ENCODE assay signal across 15 cellular contexts in genomic region chr11:17786824-17787525, GRCh38. TPM values are rescaled to one million over a fixed set of nuclear protein-coding genes. Genes with fewer than 3 reads are reported as not detected.
A peak's percentile ranks its signal among the peaks of the same experiment; 100 is the strongest.
DNase-seq lines count a peak whose midpoint lies in the region; ATAC-seq and TF ChIP-seq lines count a peak whose summit lies in the region.
"Had no signal": no experiment of that assay in that cellular context is flagged by ENCODE, and none has a peak within 500 bp of the region (broad histone marks: within the 10 kb centered on the region; RNA-seq: fewer than 3 reads in every experiment).

No MANE protein-coding gene starts in this region.

- H3K27me3 ChIP-seq in MG63 (no peaks in the 10 kb centered on the region), testis (no peaks in the 10 kb centered on the region)
- H3K27me3 ChIP-seq: BLaER1 treated with 17β-estradiol and CSF1 and Interleukin-3, amounts not matched to agents 10 nM and 100 nM had no signal

- H3K9me3 ChIP-seq in MG63, result no peaks in the 10 kb centered on the region
- H3K9me3 ChIP-seq in testis, result no peaks in the 10 kb centered on the region
- H3K9me3 ChIP-seq: BLaER1 treated with 17β-estradiol and CSF1 and Interleukin-3, amounts not matched to agents 10 nM and 100 nM had no signal

- no peak overlapping the region for H3K4me3 ChIP-seq in AG10803 (ENCODE audit: low read length)
- no peak overlapping the region for H3K4me3 ChIP-seq in MG63
- H3K4me3 ChIP-seq in testis, result no peak overlapping the region
- H3K4me3 ChIP-seq: BLaER1 treated with 17β-estradiol and CSF1 and Interleukin-3, amounts not matched to agents 10 nM and 100 nM had no signal

- no peak for TF ChIP-seq POLR2A in testis (IDR thresholded peaks at IDR 0.05)

- no peak for ATAC-seq in HG03139 (IDR thresholded peaks at IDR 0.05; ENCODE audit: unreplicated experiment)
- ATAC-seq: naive thymus-derived CD8-positive, alpha-beta T cell had no signal

- intact Hi-C loops in testis (cut with DNase I; ENCODE audit: low total_unique reads), result no loop called here

- H3K27ac ChIP-seq in testis, result no peak overlapping the region
- H3K27ac ChIP-seq: BLaER1 treated with 17β-estradiol and CSF1 and Interleukin-3, amounts not matched to agents 10 nM and 100 nM had no signal

- H3K36me3 Mint-ChIP-seq in nephron progenitor cell (ENCODE audit: low read depth), result no peaks in the 10 kb centered on the region
- H3K36me3 Mint-ChIP-seq: activated naive CD4-positive, alpha-beta T cell treated with anti-CD3 and anti-CD28 coated beads, Interleukin-2, amount 10 ng/mL, durations not matched to agents 7 days and 5 days had no signal

- no peaks in the 10 kb centered on the region for H3K9me3 Mint-ChIP-seq in nephron progenitor cell
- H3K9me3 Mint-ChIP-seq: activated naive CD4-positive, alpha-beta T cell treated with anti-CD3 and anti-CD28 coated beads, Interleukin-2, amount 10 ng/mL, durations not matched to agents 7 days and 5 days had no signal

- no peaks in the 10 kb centered on the region for H3K36me3 ChIP-seq in MG63
- no peaks in the 10 kb centered on the region for H3K36me3 ChIP-seq in testis (ENCODE audit: low read depth, missing control alignments)

- H3K27ac Mint-ChIP-seq in nephron progenitor cell, result no peak overlapping the region
- H3K27ac Mint-ChIP-seq: activated naive CD4-positive, alpha-beta T cell treated with anti-CD3 and anti-CD28 coated beads, Interleukin-2, amount 10 ng/mL, durations not matched to agents 7 days and 5 days; naive thymus-derived CD8-positive, alpha-beta T cell had no signal

- H3K4me1 Mint-ChIP-seq in nephron progenitor cell, result peaks cover 22% of the 10 kb centered on the region
- H3K4me1 Mint-ChIP-seq: activated naive CD4-positive, alpha-beta T cell treated with anti-CD3 and anti-CD28 coated beads, Interleukin-2, amount 10 ng/mL, durations not matched to agents 7 days and 5 days had no signal

- no peak overlapping the region for H3K4me3 Mint-ChIP-seq in nephron progenitor cell
- H3K4me3 Mint-ChIP-seq: activated naive CD4-positive, alpha-beta T cell treated with anti-CD3 and anti-CD28 coated beads, Interleukin-2, amount 10 ng/mL, durations not matched to agents 7 days and 5 days; naive thymus-derived CD8-positive, alpha-beta T cell had no signal

- DNase-seq in AG10803 (ENCODE audit: low read depth) (peak; percentile 47), MG63 (peak; percentile 70), dedifferentiated amniotic fluid mesenchymal stem cell (ENCODE audit: extremely low spot score) (peak; percentile 71), nephron progenitor cell (peak; percentile 25), NAMALWA (ENCODE audit: low spot score) (no peak), testis (no peak), NCI-H526 treated with DMSO at 0.1 percent for 48 hours (lab: John Stamatoyannopoulos, UW) (no peak)
- DNase-seq: activated CD4-positive, alpha-beta T cell treated with anti-CD3 and anti-CD28 coated beads, Interleukin-2, amount 50 U/mL, for 48 hours; activated naive CD4-positive, alpha-beta T cell treated with anti-CD3 and anti-CD28 coated beads, Interleukin-2, amount 10 ng/mL, durations not matched to agents 7 days and 5 days; effector CD8-positive, alpha-beta T cell; NCI-H1105 treated with DMSO at 0.1 percent for 48 hours; NCI-H748 treated with DMSO at 0.1 percent for 48 hours had no signal

- no peak for TF ChIP-seq CTCF in AG10803 (conservative IDR thresholded peaks at IDR 0.05; ENCODE audit: low read length)
- no peak for TF ChIP-seq CTCF in nephron progenitor cell (IDR thresholded peaks at IDR 0.05)
- no peak for TF ChIP-seq CTCF in testis (IDR thresholded peaks at IDR 0.05)

- 91 to 95% methylated on average over 14 of the region's 14 CpGs for WGBS in testis, 2 donors

- H3K27me3 Mint-ChIP-seq in nephron progenitor cell (ENCODE audit: low read depth, poor library complexity), result peaks cover 3% of the 10 kb centered on the region
- H3K27me3 Mint-ChIP-seq: activated naive CD4-positive, alpha-beta T cell treated with anti-CD3 and anti-CD28 coated beads, Interleukin-2, amount 10 ng/mL, durations not matched to agents 7 days and 5 days; naive thymus-derived CD8-positive, alpha-beta T cell had no signal

- no peaks in the 10 kb centered on the region for H3K4me1 ChIP-seq in testis

RNA-seq across cellular contexts. Expression of gene KCNC1, which starts 52.4 kb away (rescaled TPM):
- total RNA-seq in MG63 (2014; rRNA removed; shearing (Covaris generic); ENCODE audit: low replicate concordance), result not detected in 2 replicates
- 1 to 10 TPM; 3.3 to 5.8 TPM for total RNA-seq in testis
- polyA plus RNA-seq in testis (ENCODE audit: insufficient read depth, low read depth, low replicate concordance), result 5.2 TPM
- total RNA-seq: naive thymus-derived CD8-positive, alpha-beta T cell had no signal

Comparison
In these comparisons a context has a peak if more than half of its experiments do, and no peak if none do; other contexts are left out.
1. DNase-seq: peak in AG10803 (single experiment), MG63 (single experiment), dedifferentiated amniotic fluid mesenchymal stem cell (single experiment) and nephron progenitor cell (single experiment); none in NAMALWA (single experiment), testis (single experiment) and NCI-H526 treated with DMSO at 0.1 percent for 48 hours (single experiment).